ENCODE assay signal across 25 cellular contexts in the genomic region with DNA sequence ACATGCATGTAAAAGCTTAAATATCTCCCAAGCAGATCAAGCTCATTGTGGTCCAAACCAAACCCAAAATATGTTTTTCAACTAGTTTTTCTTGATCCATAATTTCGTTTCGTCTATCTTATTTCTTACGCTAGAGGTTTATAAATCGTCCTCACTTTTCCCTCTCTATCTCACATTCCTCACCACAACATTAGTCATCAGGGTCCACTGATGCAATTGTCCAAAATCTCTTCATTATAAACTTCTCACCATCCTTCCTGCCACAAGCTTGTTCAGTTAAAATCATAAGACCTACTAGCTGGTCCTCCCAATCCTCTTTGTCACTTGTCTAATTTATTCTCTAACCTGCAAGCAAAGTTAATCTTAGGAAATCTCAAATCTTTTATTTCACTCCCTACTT.
DNase-seq lines count a peak whose midpoint lies in the region; ATAC-seq, FAIRE-seq and TF ChIP-seq lines count a peak whose summit lies in the region.
"Had no signal": no experiment of that assay in that cellular context is flagged by ENCODE, and none has a peak within 500 bp of the region (broad histone marks: within the 10 kb centered on the region; RNA-seq: fewer than 3 reads in every experiment).

No MANE protein-coding gene starts in this region.

- peaks cover 7% of the 10 kb centered on the region for H3K4me1 Mint-ChIP-seq in astrocyte (ENCODE audit: low read depth, unreplicated experiment)
- H3K4me1 Mint-ChIP-seq: CD14-positive monocyte; CD8-positive, alpha-beta memory T cell had no signal

- H3K27ac ChIP-seq in astrocyte (ENCODE audit: low read depth, low read length): no peak overlapping the region
- no peak overlapping the region for H3K27ac ChIP-seq in upper lobe of right lung

- no peaks in the 10 kb centered on the region for H4K20me1 ChIP-seq in astrocyte (ENCODE audit: insufficient read depth, low read length)

- H3K36me3 ChIP-seq in astrocyte (ENCODE audit: insufficient read depth, low read length) (no peaks in the 10 kb centered on the region), upper lobe of right lung (no peaks in the 10 kb centered on the region)
- H3K36me3 ChIP-seq: BE2C had no signal

- no peak for FAIRE-seq in astrocyte (lab: Jason Lieb, UNC)
- FAIRE-seq: GM18507, H54, HepG2, RCC 7860 had no signal

- no peaks in the 10 kb centered on the region for H3K9me3 Mint-ChIP-seq in astrocyte (ENCODE audit: unreplicated experiment)
- H3K9me3 Mint-ChIP-seq: CD8-positive, alpha-beta memory T cell had no signal

- no peak overlapping the region for H3K4me2 ChIP-seq in astrocyte (ENCODE audit: low read length)
- H3K4me2 ChIP-seq: SK-N-SH had no signal

- no peaks in the 10 kb centered on the region for H3K36me3 Mint-ChIP-seq in astrocyte (ENCODE audit: low read depth, unreplicated experiment)
- H3K36me3 Mint-ChIP-seq: CD14-positive monocyte; CD8-positive, alpha-beta memory T cell had no signal

- intact Hi-C loops in sciatic nerve (cut with DNase I) (loop anchor here (10.0 kb wide), 1 partner anchor 288 kb away; no protein-coding TSS in a partner anchor), upper lobe of right lung (cut with DNase I) (no loop called here)

- H3K4me1 ChIP-seq in astrocyte (ENCODE audit: insufficient read depth, low read length) (peaks cover 4% of the 10 kb centered on the region), upper lobe of right lung (no peaks in the 10 kb centered on the region)
- H3K4me1 ChIP-seq: BE2C had no signal

- no peaks in the 10 kb centered on the region for H3K27me3 ChIP-seq in astrocyte (ENCODE audit: insufficient read depth, low read length)
- H3K27me3 ChIP-seq in upper lobe of right lung: no peaks in the 10 kb centered on the region
- H3K27me3 ChIP-seq: BE2C had no signal

- no peaks in the 10 kb centered on the region for H3K79me2 ChIP-seq in astrocyte (ENCODE audit: insufficient read depth, low read length)

- TF ChIP-seq CTCF in astrocyte (IDR thresholded peaks at IDR 0.05; ENCODE audit: insufficient read depth, low read depth, low read length) (no peak), upper lobe of right lung (IDR thresholded peaks at IDR 0.05) (no peak)

- H3K4me3 Mint-ChIP-seq in astrocyte (ENCODE audit: unreplicated experiment): no peak overlapping the region
- H3K4me3 Mint-ChIP-seq: CD14-positive monocyte; CD8-positive, alpha-beta memory T cell had no signal

- no peaks in the 10 kb centered on the region for H3K9me3 ChIP-seq in astrocyte (ENCODE audit: insufficient read depth, low read depth, low read length)
- H3K9me3 ChIP-seq in upper lobe of right lung: no peaks in the 10 kb centered on the region
- H3K9me3 ChIP-seq: BE2C, SK-N-SH had no signal

- H3K4me3 ChIP-seq in astrocyte (ENCODE audit: insufficient read depth, low read depth, low read length): no peak overlapping the region
- no peak overlapping the region for H3K4me3 ChIP-seq in upper lobe of right lung

- no peak for ATAC-seq in sciatic nerve
- ATAC-seq in upper lobe of right lung: no peak
- ATAC-seq: HepG2 had no signal

- no peak overlapping the region for H3K9ac ChIP-seq in astrocyte (ENCODE audit: low read length)
- H3K9ac ChIP-seq: SK-N-SH had no signal

- DNase-seq in HT1080 (ENCODE audit: low read depth) (peak; percentile 26), astrocyte (ENCODE audit: low read depth) (peak; percentile 62), fibroblast of peridontal ligament (ENCODE audit: extremely low read depth) (peak; percentile 35), DMS153 (lab: John Stamatoyannopoulos, UW) (no peak), sciatic nerve (ENCODE audit: low spot score) (no peak), cerebellum (ENCODE audit: low spot score) (no peak), upper lobe of right lung (no peak)
- DNase-seq: BE2C; CD8-positive, alpha-beta memory T cell; DMS 273 treated with DMSO at 0.1 percent for 48 hours; DND-41; KBM-7; MV-4-11; NCI-H1105; NCI-H1436 treated with DMSO at 0.1 percent for 48 hours; NCI-H187 treated with DMSO at 0.1 percent for 48 hours; NCI-H2171 treated with DMSO at 0.1 percent for 48 hours; NCI-H345; NCI-H510A treated with DMSO at 0.1 percent for 48 hours; SK-N-SH had no signal

- H2AFZ ChIP-seq in astrocyte (ENCODE audit: low read depth, low read length): no peak overlapping the region

- H3K27me3 Mint-ChIP-seq in astrocyte (ENCODE audit: low read depth, unreplicated experiment): no peaks in the 10 kb centered on the region

- no peak overlapping the region for H3K27ac Mint-ChIP-seq in astrocyte (ENCODE audit: unreplicated experiment)
- H3K27ac Mint-ChIP-seq: CD14-positive monocyte; CD8-positive, alpha-beta memory T cell had no signal

Comparison
In these comparisons a context has a peak if more than half of its experiments do, and no peak if none do; other contexts are left out.
1. DNase-seq: peak in HT1080 (single experiment), astrocyte (single experiment) and fibroblast of peridontal ligament (single experiment); none in DMS153 (single experiment), sciatic nerve (single experiment), cerebellum (single experiment) and upper lobe of right lung (single experiment).